24 cellular contexts compared by ENCODE assay signal in the genomic region with DNA sequence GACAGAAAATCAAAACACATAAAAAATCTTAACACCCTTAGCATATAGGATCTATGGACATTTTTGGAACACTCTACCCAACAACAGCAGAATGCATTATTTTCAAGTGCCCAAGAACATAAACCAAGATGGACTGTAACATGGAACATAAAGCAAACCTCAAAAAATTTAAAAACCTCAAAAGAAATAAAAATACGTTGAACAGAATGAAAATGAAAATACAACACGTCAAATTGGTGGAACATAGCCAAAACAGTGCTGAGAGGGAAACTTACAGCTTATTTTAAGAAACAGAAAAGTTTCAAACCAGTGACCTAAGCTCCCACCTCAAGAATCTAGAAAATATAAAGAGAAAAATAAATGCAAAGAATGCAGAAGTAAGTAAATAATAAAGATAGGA. TPM values are rescaled to one million over a fixed set of nuclear protein-coding genes. Genes with fewer than 3 reads are reported as not detected.
DNase-seq lines count a peak whose midpoint lies in the region; ATAC-seq and TF ChIP-seq lines count a peak whose summit lies in the region.
"Had no signal": no experiment of that assay in that cellular context is flagged by ENCODE, and none has a peak within 500 bp of the region (broad histone marks: within the 10 kb centered on the region; RNA-seq: fewer than 3 reads in every experiment).

No MANE protein-coding gene starts in this region.

- peaks cover 3% of the 10 kb centered on the region for H3K36me3 ChIP-seq in testis (ENCODE audit: low read depth, missing control alignments)
- H3K36me3 ChIP-seq: cardiac muscle cell, suprapubic skin, uterus had no signal

- no peak for DNase-seq in NCI-H1436 treated with DMSO at 0.1 percent for 48 hours (lab: John Stamatoyannopoulos, UW)
- no peak for DNase-seq in testis
- no peak for DNase-seq in NCI-H1930 (lab: John Stamatoyannopoulos, UW)
- DNase-seq: activated CD8-positive, alpha-beta memory T cell treated with anti-CD3 and anti-CD28 coated beads for 24 hours; activated naive CD4-positive, alpha-beta T cell treated with Interleukin-2 at 50 U/mL for 16 hours; activated T-cell treated with anti-CD3 and anti-CD28 coated beads, Interleukin-2, amount 50 U/mL, for 24 hours; CD4-positive, alpha-beta T cell; GF-D8; NCI-H1092; NCI-H2081 treated with DMSO at 0.1 percent for 48 hours; NCI-H446; nephron progenitor cell; SIG-M5; T-cell; uterus had no signal

- H3K36me3 Mint-ChIP-seq in stimulated activated memory B cell treated with anti-CD40 and anti-IgM and Interleukin-4, amounts not matched to agents 10 μg/mL and 1 μg/mL and 100 μg/mL, for 72 hours, result peaks cover 16% of the 10 kb centered on the region

- H3K27me3 ChIP-seq in testis, result no peaks in the 10 kb centered on the region
- H3K27me3 ChIP-seq: cardiac muscle cell, suprapubic skin, uterus had no signal

- no peaks in the 10 kb centered on the region for H3K9me3 ChIP-seq in testis
- H3K9me3 ChIP-seq: suprapubic skin had no signal

- no peaks in the 10 kb centered on the region for H3K4me1 ChIP-seq in testis
- H3K4me1 ChIP-seq: parathyroid adenoma, suprapubic skin, uterus had no signal

- peak overlapping the region; percentile 44 for H3K4me3 Mint-ChIP-seq in stimulated activated memory B cell treated with anti-CD40 and anti-IgM and Interleukin-4, amounts not matched to agents 10 μg/mL and 1 μg/mL and 100 μg/mL, for 72 hours
- H3K4me3 Mint-ChIP-seq: activated T-cell treated with anti-CD3 and anti-CD28 coated beads, Interleukin-2, amount 50 U/mL, for 24 hours; CD4-positive, alpha-beta T cell; GM23338; nephron progenitor cell; T-cell had no signal

- H3K27me3 Mint-ChIP-seq in stimulated activated memory B cell treated with anti-CD40 and anti-IgM and Interleukin-4, amounts not matched to agents 10 μg/mL and 1 μg/mL and 100 μg/mL, for 72 hours, result peaks cover 20% of the 10 kb centered on the region

- WGBS in testis, 2 donors, result 61 to 70% methylated on average over 2 of the region's 2 CpGs

- no peak overlapping the region for H3K27ac Mint-ChIP-seq in stimulated activated memory B cell treated with anti-CD40 and anti-IgM and Interleukin-4, amounts not matched to agents 10 μg/mL and 1 μg/mL and 100 μg/mL, for 72 hours
- H3K27ac Mint-ChIP-seq: activated T-cell treated with anti-CD3 and anti-CD28 coated beads, Interleukin-2, amount 50 U/mL, for 24 hours; CD4-positive, alpha-beta T cell; GM23338; nephron progenitor cell; T-cell had no signal

- ATAC-seq in GM18520 (IDR thresholded peaks at IDR 0.05; ENCODE audit: unreplicated experiment) (peak; percentile 53), GM21515 (IDR thresholded peaks at IDR 0.05; ENCODE audit: unreplicated experiment) (peak; percentile 60), HG03378 (IDR thresholded peaks at IDR 0.05; ENCODE audit: unreplicated experiment) (peak; percentile 65)
- no peak for ATAC-seq in stimulated activated memory B cell treated with anti-CD40 and anti-IgM and Interleukin-4, amounts not matched to agents 10 μg/mL and 1 μg/mL and 100 μg/mL, for 72 hours
- ATAC-seq: GM23338, sciatic nerve, T-cell had no signal

- H3K27ac ChIP-seq in testis, result no peak overlapping the region
- H3K27ac ChIP-seq: cardiac muscle cell, parathyroid adenoma, suprapubic skin, uterus had no signal

- TF ChIP-seq CTCF in testis (IDR thresholded peaks at IDR 0.05), result no peak

- peaks cover 42% of the 10 kb centered on the region for H3K4me1 Mint-ChIP-seq in stimulated activated memory B cell treated with anti-CD40 and anti-IgM and Interleukin-4, amounts not matched to agents 10 μg/mL and 1 μg/mL and 100 μg/mL, for 72 hours

- H3K9me3 Mint-ChIP-seq in stimulated activated memory B cell treated with anti-CD40 and anti-IgM and Interleukin-4, amounts not matched to agents 10 μg/mL and 1 μg/mL and 100 μg/mL, for 72 hours, result peaks cover 11% of the 10 kb centered on the region
- H3K9me3 Mint-ChIP-seq: GM23338 had no signal

- no peak overlapping the region for H3K4me3 ChIP-seq in testis
- H3K4me3 ChIP-seq: cardiac muscle cell, GM23338, suprapubic skin, uterus had no signal

- intact Hi-C loops in testis (cut with DNase I; ENCODE audit: low total_unique reads), result no loop called here

- TF ChIP-seq POLR2A in testis (IDR thresholded peaks at IDR 0.05), result no peak

RNA-seq across cellular contexts. Expression of gene BCL2L11, which starts 58.3 kb away (rescaled TPM):
- total RNA-seq in testis, result 10 to 100 TPM; 29.3 to 41.7 TPM
- 26.4 TPM for polyA plus RNA-seq in testis (ENCODE audit: insufficient read depth, low read depth, low replicate concordance)
